ENCODE assay signal across 33 cellular contexts in genomic region chr13:78998736-78999135, GRCh38.
"Had no signal": no experiment of that assay in that cellular context is flagged by ENCODE, and none has a peak within 500 bp of the region (broad histone marks: within the 10 kb centered on the region; RNA-seq: fewer than 3 reads in every experiment).

No MANE protein-coding gene starts in this region.

- H3K4me3 ChIP-seq: coronary artery, dorsolateral prefrontal cortex, gastrocnemius medialis, hepatocyte, left ventricle myocardium inferior, pancreas, prostate gland, skin epidermis, testis had no signal

- H3K36me3 ChIP-seq: brain microvascular endothelial cell, gastrocnemius medialis, left ventricle myocardium inferior, pancreas, prostate gland had no signal

- H3K4me2 ChIP-seq: hepatocyte had no signal

- DNase-seq: activated CD4-positive, alpha-beta memory T cell treated with anti-CD3 and anti-CD28 coated beads, Interleukin-2, amount 10 ng/mL, durations not matched to agents 7 days and 5 days; activated CD4-positive, alpha-beta T cell treated with anti-CD3 and anti-CD28 coated beads, Interleukin-2, amount 10 ng/mL, durations not matched to agents 24 days and 14 days; activated CD4-positive, CD25-positive, alpha-beta regulatory T cell treated with anti-CD3 and anti-CD28 coated beads, Interleukin-2, amount 50 U/mL, for 72 hours; activated CD8-positive, alpha-beta memory T cell treated with anti-CD3 and anti-CD28 coated beads, Interleukin-2, amount 50 U/mL, for 48 hours; activated gamma-delta T cell treated with Interleukin-2 at 50 U/mL for 16 hours; activated naive CD4-positive, alpha-beta T cell treated with anti-CD3 and anti-CD28 coated beads, Interleukin-2, amount 50 U/mL, for 16 hours; activated T-cell treated with anti-CD3 and anti-CD28 coated beads, Interleukin-2, amount 50 U/mL, for 24 hours; amniotic stem cell; brain microvascular endothelial cell; dorsolateral prefrontal cortex; effector memory CD4-positive, alpha-beta T cell; gastrocnemius medialis; islet precursor cell; left ventricle myocardium inferior; mammary epithelial cell; naive B cell; nucleus accumbens; pancreas; retina; stimulated activated CD4-positive, alpha-beta T cell treated with anti-CD3 and anti-CD28 coated beads, Interleukin-12 subunit alpha, Interleukin-12 subunit beta, amount 100 ng/mL, for 4 hours; stimulated activated CD4-positive, alpha-beta T cell treated with anti-CD3 and anti-CD28 coated beads, Interleukin-4, amount 100 ng/mL, for 1 hour; stimulated activated naive CD8-positive, alpha-beta T cell treated with anti-CD3 and anti-CD28 coated beads, Interleukin-15, Interleukin-2, amounts not matched to agents 100 U/mL and 50 U/mL, for 24 hours; T1000; testis; trophoblast cell had no signal

- H3K9me3 ChIP-seq: gastrocnemius medialis, left ventricle myocardium inferior, pancreas, prostate gland, testis had no signal

- H3K27me3 ChIP-seq: brain microvascular endothelial cell, gastrocnemius medialis, pancreas, testis had no signal

- ATAC-seq: activated T-helper 17 cell treated with anti-CD3 and anti-CD28 coated beads, Interleukin-2, amount 50 U/mL, for 72 hours; gastrocnemius medialis; pancreas; sciatic nerve; stimulated activated naive CD8-positive, alpha-beta T cell treated with anti-CD3 and anti-CD28 coated beads, Interleukin-15, Interleukin-2, amounts not matched to agents 100 U/mL and 50 U/mL, for 24 hours had no signal

- H2AFZ ChIP-seq: hepatocyte had no signal

- H3K27ac ChIP-seq: brain microvascular endothelial cell, coronary artery, dorsolateral prefrontal cortex, gastrocnemius medialis, hepatocyte, left ventricle myocardium inferior, pancreas, prostate gland, skin epidermis, testis had no signal

- H3K4me1 ChIP-seq: gastrocnemius medialis, left ventricle myocardium inferior, pancreas, prostate gland, testis had no signal

- FAIRE-seq: astrocyte, pancreas, urothelium cell line had no signal

- H3K79me2 ChIP-seq: hepatocyte had no signal
